8 cellular contexts compared by ENCODE assay signal in the genomic region with DNA sequence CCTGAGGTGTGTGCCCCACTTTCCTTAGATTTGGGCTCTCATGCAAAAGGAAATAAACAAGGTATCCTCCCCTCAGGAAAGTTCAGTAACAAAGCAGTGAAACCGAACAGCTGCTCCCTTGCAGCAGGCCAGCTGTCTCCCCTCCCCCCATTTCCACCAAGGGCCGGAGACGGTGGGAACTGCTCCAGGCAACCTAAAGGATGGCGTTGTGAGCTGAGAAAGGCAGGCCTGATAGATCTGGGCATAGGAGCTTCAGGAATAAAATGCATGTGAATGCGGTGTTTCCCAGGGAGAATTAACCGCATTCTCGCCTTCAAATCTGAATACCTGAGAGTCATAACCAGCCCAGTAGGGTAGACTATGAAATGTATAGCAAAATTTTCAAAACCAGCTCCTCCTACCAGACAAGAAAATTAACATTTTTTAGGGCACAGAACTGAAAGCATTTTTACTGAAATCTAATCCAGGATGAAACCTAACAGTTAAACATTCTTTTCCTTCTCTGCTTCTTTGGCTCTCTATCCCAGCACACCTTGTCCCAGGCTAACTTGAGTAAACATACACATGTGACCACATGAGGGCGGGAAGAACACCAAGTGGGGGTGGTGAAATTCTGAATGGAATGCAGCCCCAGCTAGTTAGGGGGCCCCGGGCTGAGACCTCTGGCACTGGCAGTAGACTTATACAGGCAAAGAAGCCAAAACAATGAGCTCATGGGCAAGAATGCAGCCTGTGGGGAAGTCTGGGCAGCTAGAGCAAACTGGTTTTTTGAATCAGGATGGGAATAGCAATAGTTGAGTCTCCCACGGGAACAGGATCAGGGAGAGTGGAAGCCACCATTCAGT. TPM values are rescaled to one million over a fixed set of nuclear protein-coding genes. Genes with fewer than 3 reads are reported as not detected.
DNase-seq lines count a peak whose midpoint lies in the region; ATAC-seq and TF ChIP-seq lines count a peak whose summit lies in the region.

No MANE protein-coding gene starts in this region.

- DNase-seq in Caco-2: peak; percentile 94 to 95
- peak; percentile 70 for DNase-seq in NCI-H1105 treated with DMSO at 0.1 percent for 48 hours (lab: John Stamatoyannopoulos, UW)
- peak; percentile 62 for DNase-seq in activated CD4-positive, CD25-positive, alpha-beta regulatory T cell treated with anti-CD3 and anti-CD28 coated beads, Interleukin-2, amount 50 U/mL, for 72 hours
- DNase-seq in endodermal cell: peak; percentile 96
- peak; percentile 99 for DNase-seq in mesendoderm
- DNase-seq in DMS79 treated with DMSO at 0.1 percent for 48 hours (lab: John Stamatoyannopoulos, UW): no peak

- peak overlapping the region; percentile 18 for H3K4me3 ChIP-seq in Caco-2 (ENCODE audit: low read depth, low read length)
- peak overlapping the region; percentile 64 for H3K4me3 ChIP-seq in endodermal cell (ENCODE audit: low read length)
- no peak overlapping the region for H3K4me3 ChIP-seq in mesendoderm (ENCODE audit: low read length)
- H3K4me3 ChIP-seq in subcutaneous abdominal adipose tissue (ENCODE audit: low read depth in 1 of 5, low read length in 5 of 5): peak overlapping the region; percentile 11 to 52 (median 46)

- no peak overlapping the region for H4K5ac ChIP-seq in mesendoderm (ENCODE audit: low read length)

- H3K4me1 Mint-ChIP-seq in Caco-2 (ENCODE audit: low read depth, unreplicated experiment) (peaks cover 43% of the 10 kb centered on the region), endodermal cell (peaks cover 46% of the 10 kb centered on the region)

- TF ChIP-seq CTCF in Caco-2 (IDR thresholded peaks at IDR 0.05; ENCODE audit: insufficient read depth in 1 of 2, low read depth in 1 of 2, low read length in 1 of 2, severe bottlenecking in 1 of 2, unreplicated experiment in 1 of 2): no peak
- no peak for TF ChIP-seq CTCF in endodermal cell (conservative IDR thresholded peaks at IDR 0.05)

- no TSS peak for BruUV-seq in Caco-2 (replicated peaks; lab: Mats Ljungman, UMichigan)

- H3K4me3 Mint-ChIP-seq in Caco-2 (ENCODE audit: unreplicated experiment) (peak overlapping the region; percentile 60), endodermal cell (peak overlapping the region; percentile 45)

- peak overlapping the region; percentile 69 for H3K56ac ChIP-seq in mesendoderm (ENCODE audit: low read length)

- H3K79me1 ChIP-seq in mesendoderm (ENCODE audit: low read length): peaks cover 9% of the 10 kb centered on the region

- H3K4ac ChIP-seq in mesendoderm (ENCODE audit: low read depth, low read length): no peak overlapping the region

- intact Hi-C loops in Caco-2 (cut with micrococcal nuclease; ENCODE audit: unreplicated experiment): loop anchor here (2.0 to 10.0 kb wide), 3 partner anchors 61 to 437 kb away; a partner anchor contains a TSS

- no peak overlapping the region for H2BK5ac ChIP-seq in mesendoderm (ENCODE audit: low read length)

- CTCF ChIA-PET in Caco-2 (lab: Charles Lee): interaction anchor here (0.9 to 1.6 kb wide), 4 partner anchors 8 to 46 kb away, joined by 3 to 9 read pairs (median 8); a partner anchor contains a TSS

- no peaks in the 10 kb centered on the region for H3K9me3 ChIP-seq in Caco-2
- H3K9me3 ChIP-seq in endodermal cell (ENCODE audit: control insufficient read depth, low read length): no peaks in the 10 kb centered on the region
- H3K9me3 ChIP-seq in subcutaneous abdominal adipose tissue (ENCODE audit: control insufficient read depth in 5 of 5, low read length in 5 of 5): no peaks in the 10 kb centered on the region

- peaks cover 28% of the 10 kb centered on the region for H3K79me2 ChIP-seq in mesendoderm (ENCODE audit: control insufficient read depth, insufficient read depth, low read length)

- no peaks in the 10 kb centered on the region for H3K27me3 Mint-ChIP-seq in Caco-2 (ENCODE audit: insufficient read depth, unreplicated experiment)
- no peaks in the 10 kb centered on the region for H3K27me3 Mint-ChIP-seq in endodermal cell (ENCODE audit: insufficient read depth)

- POLR2A ChIA-PET in Caco-2 (lab: Charles Lee): interaction anchor here (0.6 to 2.3 kb wide), 7 partner anchors 11 to 129 kb away, joined by 3 to 74 read pairs (median 6); a partner anchor contains a TSS

- peak overlapping the region; percentile 62 for H3K18ac ChIP-seq in mesendoderm (ENCODE audit: low read length)

- H3K23ac ChIP-seq in mesendoderm (ENCODE audit: low read length): no peak overlapping the region

- H2BK120ac ChIP-seq in mesendoderm (ENCODE audit: low read depth, low read length): no peak overlapping the region

- H3K27me3 ChIP-seq in Caco-2 (replicated peaks; ENCODE audit: control insufficient read depth, insufficient read depth, low read length) (no peaks in the 10 kb centered on the region), endodermal cell (ENCODE audit: control insufficient read depth, insufficient read depth, low read length, poor library complexity, severe bottlenecking) (no peaks in the 10 kb centered on the region), mesendoderm (ENCODE audit: insufficient read depth, low read length, poor library complexity) (no peaks in the 10 kb centered on the region), subcutaneous abdominal adipose tissue (ENCODE audit: control insufficient read depth in 5 of 5, insufficient read depth in 4 of 5, low read length in 5 of 5) (no peaks in the 10 kb centered on the region)

- H3K36me3 Mint-ChIP-seq in Caco-2 (ENCODE audit: insufficient read depth, unreplicated experiment): peaks cover 74% of the 10 kb centered on the region
- peaks cover 29% of the 10 kb centered on the region for H3K36me3 Mint-ChIP-seq in endodermal cell (ENCODE audit: low read depth)

- H3K27ac Mint-ChIP-seq in Caco-2 (ENCODE audit: unreplicated experiment) (peak overlapping the region; percentile 82), endodermal cell (peak overlapping the region; percentile 95)

- no peak overlapping the region for H2BK15ac ChIP-seq in mesendoderm (replicated peaks; ENCODE audit: low read depth)

- peak; percentile 17 for ATAC-seq in GM21619 (IDR thresholded peaks at IDR 0.05; ENCODE audit: unreplicated experiment)

- no peak overlapping the region for H4K8ac ChIP-seq in mesendoderm (ENCODE audit: low read depth, low read length)

- 10 to 22% methylated on average over 1 to 10 of the region's 10 CpGs for WGBS in endodermal cell (ENCODE audit: insufficient coverage in 1 of 2, insufficient read length in 1 of 2), 2 experiments
- no CpG with 5 or more reads among the region's 10 CpGs for WGBS in mesendoderm (ENCODE audit: extremely low coverage, insufficient coverage, low lambda C conversion rate)

- H3K9me3 Mint-ChIP-seq in Caco-2 (ENCODE audit: unreplicated experiment) (no peaks in the 10 kb centered on the region), endodermal cell (no peaks in the 10 kb centered on the region)

- H3K27ac ChIP-seq in endodermal cell (ENCODE audit: low read depth, low read length) (peak overlapping the region; percentile 99), mesendoderm (ENCODE audit: low read depth, low read length) (peak overlapping the region; percentile 71), subcutaneous abdominal adipose tissue (ENCODE audit: low read depth, low read length) (peak overlapping the region; percentile 77)

- H3K4me1 ChIP-seq in Caco-2: peaks cover 56% of the 10 kb centered on the region
- H3K4me1 ChIP-seq in endodermal cell (ENCODE audit: control insufficient read depth, insufficient read depth, low read length): peaks cover 7% of the 10 kb centered on the region
- peaks cover 10% of the 10 kb centered on the region for H3K4me1 ChIP-seq in mesendoderm (ENCODE audit: control insufficient read depth, low read depth, low read length)
- peaks cover 22 to 93% (median 79%) of the 10 kb centered on the region in 5 donors for H3K4me1 ChIP-seq in subcutaneous abdominal adipose tissue (ENCODE audit: control insufficient read depth in 5 of 5, insufficient read depth in 5 of 5, low read length in 5 of 5)

- H3K4me2 ChIP-seq in mesendoderm (ENCODE audit: low read length): peak overlapping the region; percentile 14

- H2AK5ac ChIP-seq in mesendoderm (ENCODE audit: low read length): no peak overlapping the region

- H3K9ac ChIP-seq in endodermal cell (ENCODE audit: extremely low read depth, low read length, poor library complexity, severe bottlenecking) (peak overlapping the region; percentile 52), mesendoderm (ENCODE audit: low read length) (peak overlapping the region; percentile 41), subcutaneous abdominal adipose tissue (ENCODE audit: low read length in 5 of 5) (peak overlapping the region in 4 of 5 donors; percentile 8 to 61 (median 28))

- H3K36me3 ChIP-seq in Caco-2 (ENCODE audit: control insufficient read depth, insufficient read depth, low read length) (no peaks in the 10 kb centered on the region; the same call in 1 of the 2 replicates), endodermal cell (ENCODE audit: control insufficient read depth, insufficient read depth, low read length) (peaks cover 21% of the 10 kb centered on the region), mesendoderm (ENCODE audit: control insufficient read depth, insufficient read depth, low read length) (peaks cover under 1% of the 10 kb centered on the region), subcutaneous abdominal adipose tissue (ENCODE audit: control insufficient read depth in 5 of 5, insufficient read depth in 5 of 5, low read length in 5 of 5) (peaks cover 4 to 18% (median 11%) of the 10 kb centered on the region in 5 donors)

RNA-seq across cellular contexts. Expression of a gene that starts 11.5 kb away (rescaled TPM):
- total RNA-seq in Caco-2 (2022) (130 and 134 TPM in 2 replicates), endodermal cell (100 to 1,000 TPM; 133 to 173 TPM)
- polyA plus RNA-seq in endodermal cell (2013, experiment 1 of 2): 132 TPM
- polyA plus RNA-seq in endodermal cell (2013, experiment 2 of 2): 134 TPM
- 146 TPM for polyA plus RNA-seq in mesendoderm (2013, experiment 1 of 2)
- polyA plus RNA-seq in mesendoderm (2013, experiment 2 of 2): 147 TPM

RNA-seq across cellular contexts. Expression of a gene that starts 18.7 kb away (rescaled TPM):
- total RNA-seq in Caco-2 (2022) (16.1 and 17.6 TPM in 2 replicates), endodermal cell (1 to 10 TPM; 3.7 to 3.9 TPM)
- polyA plus RNA-seq in endodermal cell (2013, experiment 1 of 2): 2.9 TPM
- polyA plus RNA-seq in endodermal cell (2013, experiment 2 of 2): 1.5 TPM
- polyA plus RNA-seq in mesendoderm (2013, experiment 1 of 2): 1.8 TPM
- 2.3 TPM for polyA plus RNA-seq in mesendoderm (2013, experiment 2 of 2)

RNA-seq across cellular contexts. Expression of a gene that starts 52.4 kb away (rescaled TPM):
- total RNA-seq in Caco-2 (2022) (0.59 and 0.63 TPM in 2 replicates), endodermal cell (1 to 10 TPM in 1 of 2 donors, under 1 TPM in 1; 0.70 to 1.6 TPM)
- not detected for polyA plus RNA-seq in endodermal cell (2013, experiment 1 of 2)
- polyA plus RNA-seq in endodermal cell (2013, experiment 2 of 2): not detected
- not detected for polyA plus RNA-seq in mesendoderm (2013, experiment 1 of 2)
- 0.24 TPM for polyA plus RNA-seq in mesendoderm (2013, experiment 2 of 2)
